In the genomic region with DNA sequence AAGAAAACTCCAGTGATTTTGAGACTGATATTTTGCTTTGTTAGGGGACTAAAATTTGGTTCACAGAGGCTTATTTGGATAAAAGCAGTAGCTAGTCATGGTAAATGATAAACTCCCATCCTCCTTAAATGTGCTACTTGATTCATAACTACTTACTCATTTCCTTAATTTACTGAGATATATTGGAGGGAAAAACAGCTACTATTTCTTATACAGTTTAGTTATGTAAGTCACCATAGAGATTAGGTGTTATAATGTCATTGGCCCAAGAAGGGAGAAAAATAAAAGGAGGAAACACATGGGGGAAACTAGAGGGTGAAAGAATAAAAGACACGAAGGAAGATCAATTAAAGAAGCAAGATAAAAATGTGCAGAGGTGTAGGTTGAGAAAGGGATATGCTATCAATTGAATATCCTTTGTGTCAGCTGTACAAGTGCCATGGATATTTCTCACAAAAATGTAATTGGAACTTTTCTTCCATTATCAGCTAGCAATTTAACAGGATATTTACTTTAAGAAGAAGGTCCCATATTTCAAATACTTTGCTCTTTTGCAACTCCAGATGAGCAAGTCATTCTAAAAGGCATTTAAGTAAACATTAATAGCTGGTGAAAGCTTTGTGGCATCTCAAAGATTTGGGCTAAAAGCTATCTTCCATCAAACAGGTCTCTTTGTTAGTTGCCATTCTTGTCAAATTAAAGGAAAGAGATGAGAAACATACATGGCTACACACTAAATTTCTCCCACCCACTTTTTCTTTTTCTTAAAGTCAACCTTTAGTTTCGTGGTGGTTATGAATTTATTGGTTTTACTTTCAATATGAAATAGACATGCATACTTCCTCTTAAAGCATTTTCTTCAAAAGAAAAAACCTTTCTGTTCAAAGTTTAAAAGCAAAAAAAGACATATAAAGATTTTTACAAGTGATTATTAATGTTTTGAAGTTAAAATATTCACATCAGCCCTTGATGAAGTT, we compare ENCODE assay signal across 10 cellular contexts.
DNase-seq lines count a peak whose midpoint lies in the region; ATAC-seq, FAIRE-seq and TF ChIP-seq lines count a peak whose summit lies in the region.
"Had no signal": no experiment of that assay in that cellular context is flagged by ENCODE, and none has a peak within 500 bp of the region (broad histone marks: within the 10 kb centered on the region; RNA-seq: fewer than 3 reads in every experiment).

No MANE protein-coding gene starts in this region.

- peaks cover 17% of the 10 kb centered on the region for H3K4me1 Mint-ChIP-seq in T-helper 2 cell treated with Interferon-gamma antibody and Interleukin-4, amounts not matched to agents 5 μg/mL and 100 μg/mL, for 36 hours (ENCODE audit: low read depth)

- DNase-seq in AG10803 (ENCODE audit: low read depth) (peak; percentile 63), GM19239 (ENCODE audit: insufficient read length, low spot score) (no peak), SJCRH30 (no peak), uterus (no peak), ascending aorta (ENCODE audit: low spot score in 2 of 2) (no peak)
- DNase-seq in T-helper 2 cell treated with Interferon-gamma antibody and Interleukin-4, amounts not matched to agents 5 μg/mL and 100 μg/mL, for 36 hours (ENCODE audit: low spot score): no peak
- no peak for DNase-seq in stimulated activated naive CD8-positive, alpha-beta T cell treated with anti-CD3 and anti-CD28 coated beads, Interleukin-15, Interleukin-2, amounts not matched to agents 100 U/mL and 50 U/mL, for 24 hours
- DNase-seq: spleen had no signal

- H3K27me3 Mint-ChIP-seq in T-helper 2 cell treated with Interferon-gamma antibody and Interleukin-4, amounts not matched to agents 5 μg/mL and 100 μg/mL, for 36 hours (ENCODE audit: low read depth): peaks cover 4% of the 10 kb centered on the region

- peak; percentile 79 for FAIRE-seq in GM19239 (lab: Jason Lieb, UNC)

- H3K27ac ChIP-seq in SJCRH30 (no peak overlapping the region), uterus (no peak overlapping the region), ascending aorta (no peak overlapping the region)
- H3K27ac ChIP-seq: spleen had no signal

- H3K4me3 Mint-ChIP-seq in T-helper 2 cell treated with Interferon-gamma antibody and Interleukin-4, amounts not matched to agents 5 μg/mL and 100 μg/mL, for 36 hours: peak overlapping the region; percentile 41
- H3K4me3 Mint-ChIP-seq: activated naive CD8-positive, alpha-beta T cell had no signal

- H3K27ac Mint-ChIP-seq in T-helper 2 cell treated with Interferon-gamma antibody and Interleukin-4, amounts not matched to agents 5 μg/mL and 100 μg/mL, for 36 hours: peak overlapping the region; percentile 19
- H3K27ac Mint-ChIP-seq: activated naive CD8-positive, alpha-beta T cell had no signal

- no peaks in the 10 kb centered on the region for H3K9me3 ChIP-seq in SJCRH30 (replicated peaks)
- no peaks in the 10 kb centered on the region for H3K9me3 ChIP-seq in uterus
- no peaks in the 10 kb centered on the region for H3K9me3 ChIP-seq in ascending aorta
- H3K9me3 ChIP-seq: spleen had no signal

- H3K4me1 ChIP-seq in SJCRH30: peaks cover 3% of the 10 kb centered on the region; the same call in 1 of the 2 replicates
- H3K4me1 ChIP-seq in uterus: no peaks in the 10 kb centered on the region
- no peaks in the 10 kb centered on the region for H3K4me1 ChIP-seq in ascending aorta

- intact Hi-C loops in uterus (cut with DNase I; ENCODE audit: low total_unique reads): no loop called here
- intact Hi-C loops in ascending aorta (cut with DNase I): no loop called here

- TF ChIP-seq POLR2A in uterus (IDR thresholded peaks at IDR 0.05): no peak

- H3K4me3 ChIP-seq in AG10803 (ENCODE audit: low read length) (no peak overlapping the region), SJCRH30 (no peak overlapping the region), uterus (no peak overlapping the region), ascending aorta (no peak overlapping the region)
- H3K4me3 ChIP-seq: spleen had no signal

- no peaks in the 10 kb centered on the region for H3K36me3 ChIP-seq in SJCRH30
- no peaks in the 10 kb centered on the region for H3K36me3 ChIP-seq in uterus
- no peaks in the 10 kb centered on the region for H3K36me3 ChIP-seq in ascending aorta
- H3K36me3 ChIP-seq: spleen had no signal

- H3K27me3 ChIP-seq in SJCRH30 (no peaks in the 10 kb centered on the region), uterus (no peaks in the 10 kb centered on the region), ascending aorta (no peaks in the 10 kb centered on the region)
- H3K27me3 ChIP-seq: spleen had no signal

- H3K9me3 Mint-ChIP-seq in T-helper 2 cell treated with Interferon-gamma antibody and Interleukin-4, amounts not matched to agents 5 μg/mL and 100 μg/mL, for 36 hours: no peaks in the 10 kb centered on the region

- ATAC-seq in HG02973 (IDR thresholded peaks at IDR 0.05; ENCODE audit: unreplicated experiment): peak; percentile 97
- no peak for ATAC-seq in stimulated activated naive CD8-positive, alpha-beta T cell treated with anti-CD3 and anti-CD28 coated beads, Interleukin-15, Interleukin-2, amounts not matched to agents 100 U/mL and 50 U/mL, for 24 hours

- H3K36me3 Mint-ChIP-seq in T-helper 2 cell treated with Interferon-gamma antibody and Interleukin-4, amounts not matched to agents 5 μg/mL and 100 μg/mL, for 36 hours (ENCODE audit: low read depth): no peaks in the 10 kb centered on the region
- H3K36me3 Mint-ChIP-seq: activated naive CD8-positive, alpha-beta T cell had no signal

- TF ChIP-seq CTCF in AG10803 (conservative IDR thresholded peaks at IDR 0.05; ENCODE audit: low read length): no peak
- no peak for TF ChIP-seq CTCF in uterus (IDR thresholded peaks at IDR 0.05)
- no peak for TF ChIP-seq CTCF in ascending aorta (IDR thresholded peaks at IDR 0.05)
